In the genomic region with DNA sequence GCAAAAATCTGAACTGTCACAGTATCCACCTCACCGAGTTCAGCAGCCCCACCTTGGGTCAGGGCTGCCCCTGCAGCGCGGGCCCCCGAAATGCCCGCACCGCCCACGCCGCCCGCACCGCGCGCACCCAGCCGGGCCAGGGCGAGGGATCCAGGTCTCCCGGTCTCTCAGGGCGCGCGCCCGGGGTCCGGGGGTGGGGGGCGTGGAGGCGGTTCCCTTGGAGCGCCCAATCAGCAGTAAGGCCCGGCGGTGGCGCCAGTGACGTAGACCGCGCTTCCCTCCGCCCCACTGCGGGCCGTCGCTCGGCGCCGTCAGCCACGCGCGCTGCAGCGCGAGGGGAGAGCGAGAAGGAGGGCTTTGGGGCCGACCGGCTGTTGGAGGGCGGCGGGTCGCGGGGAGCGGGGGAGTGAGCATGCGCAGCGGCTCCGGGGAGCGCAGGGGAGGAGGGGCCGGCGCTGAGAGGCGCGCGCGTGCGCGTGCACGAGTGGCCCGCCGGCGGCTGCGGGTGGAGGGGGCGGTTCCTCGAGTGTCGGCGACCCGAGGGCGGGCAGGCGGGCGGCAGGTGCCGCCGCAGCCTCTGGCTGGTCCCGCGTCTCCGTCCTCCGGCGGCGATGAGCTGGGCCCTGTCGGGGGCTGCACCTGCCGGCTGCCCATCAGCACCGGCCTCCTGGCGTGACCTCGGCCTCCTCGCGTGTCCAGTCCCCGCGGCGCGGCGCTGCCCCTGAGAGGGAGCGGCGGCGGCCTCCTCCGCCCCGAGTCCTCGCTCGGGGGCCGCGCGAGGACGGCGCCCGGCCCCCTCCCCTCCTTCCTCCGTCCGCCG, we compare ENCODE assay signal across 8 cellular contexts. TPM values are rescaled to one million over a fixed set of nuclear protein-coding genes. Genes with fewer than 3 reads are reported as not detected.
DNase-seq lines count a peak whose midpoint lies in the region; ATAC-seq, FAIRE-seq and TF ChIP-seq lines count a peak whose summit lies in the region.

A gene with protein sequence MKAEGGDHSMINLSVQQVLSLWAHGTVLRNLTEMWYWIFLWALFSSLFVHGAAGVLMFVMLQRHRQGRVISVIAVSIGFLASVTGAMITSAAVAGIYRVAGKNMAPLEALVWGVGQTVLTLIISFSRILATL (plus strand): TSS at position 521 of the 820 bp plus-strand sequence. CDS start 529 bp downstream, outside the sequence.

- peaks cover 13% of the 10 kb centered on the region in 2 donors for H3K4me1 Mint-ChIP-seq in natural killer cell

- no peak for TF ChIP-seq CTCF in fibroblast of lung (conservative IDR thresholded peaks at IDR 0.05 in 1 of 2, IDR thresholded peaks at IDR 0.05 in 1 of 2; ENCODE audit: low read depth in 1 of 2, low read length in 2 of 2)
- TF ChIP-seq CTCF in natural killer cell (IDR thresholded peaks at IDR 0.05), result no peak

- FAIRE-seq in RCC 7860 (lab: Jason Lieb, UNC), result no peak

- H3K4me2 ChIP-seq in fibroblast of lung (ENCODE audit: extremely low read depth, insufficient read depth, low read length), result peak within 1 kb of the TSS; percentile 77

- no peaks in the 10 kb centered on the region for H3K79me2 ChIP-seq in fibroblast of lung (ENCODE audit: control insufficient read depth, insufficient read depth, low read length)

- no peaks in the 10 kb centered on the region for H3K9me3 ChIP-seq in fibroblast of lung (ENCODE audit: control insufficient read depth, insufficient read depth, low read depth, low read length)

- H3K4me3 Mint-ChIP-seq in natural killer cell, result peak within 1 kb of the TSS; percentile 91

- no peaks in the 10 kb centered on the region for H3K36me3 ChIP-seq in fibroblast of lung (ENCODE audit: control insufficient read depth, insufficient read depth, low read length)

- H3K27ac ChIP-seq in fibroblast of lung (ENCODE audit: insufficient read depth, low read length), result peak within 1 kb of the TSS; percentile 54

- H3K4me3 ChIP-seq in fibroblast of lung (replicated peaks in 1 of 4; ENCODE audit: control extremely low read depth in 1 of 4, insufficient read depth in 1 of 4, low read depth in 3 of 4, low read length in 4 of 4), result peak within 1 kb of the TSS; percentile 56 to 74 (median 63)

- peak within 1 kb of the TSS; percentile 63 for H2AFZ ChIP-seq in fibroblast of lung (ENCODE audit: low read length)

- no peaks in the 10 kb centered on the region for H3K36me3 Mint-ChIP-seq in natural killer cell

- ATAC-seq in natural killer cell, result peak; percentile 90 to 97 (median 91)

- no peaks in the 10 kb centered on the region for H3K4me1 ChIP-seq in fibroblast of lung (ENCODE audit: control insufficient read depth, extremely low read depth, insufficient read depth, low read length)

- H3K9ac ChIP-seq in fibroblast of lung (ENCODE audit: insufficient read depth, low read length), result peak within 1 kb of the TSS; percentile 57

- peak within 1 kb of the TSS; percentile 82 to 83 for H3K27ac Mint-ChIP-seq in natural killer cell

- intact Hi-C loops in natural killer cell (cut with micrococcal nuclease), result loop anchor here (1.0 kb wide), 1 partner anchor 444 kb away; the partner anchor contains the start of gene SMIM13

- DNase-seq in EH (ENCODE audit: low read depth) (peak; percentile 81), GOT3 (lab: John Stamatoyannopoulos, UW) (peak; percentile 63), Kasumi-1 (lab: John Stamatoyannopoulos, UW) (peak; percentile 89), RCC 7860 (ENCODE audit: low spot score) (peak; percentile 68), fibroblast of lung (ENCODE audit: low read depth in 2 of 2) (peak; percentile 86 to 87), natural killer cell (peak; percentile 98)
- peak; percentile 95 for DNase-seq in activated T-helper 1 cell treated with anti-CD3 and anti-CD28 coated beads, Interleukin-2, amount 50 U/mL, for 16 hours (ENCODE audit: low read depth in 1 of 2, low spot score in 1 of 2)
- peak; percentile 95 to 98 (median 96) for DNase-seq in stimulated activated naive CD4-positive, alpha-beta T cell (lab: John Stamatoyannopoulos, UW)

- peaks cover 4 to 6% of the 10 kb centered on the region in 2 donors for H3K27me3 Mint-ChIP-seq in natural killer cell (ENCODE audit: low read depth in 2 of 2)

- no peaks in the 10 kb centered on the region for H3K27me3 ChIP-seq in fibroblast of lung (ENCODE audit: control insufficient read depth, insufficient read depth, low read length)

- no peaks in the 10 kb centered on the region for H4K20me1 ChIP-seq in fibroblast of lung (ENCODE audit: control insufficient read depth, extremely low read depth, insufficient read depth, low read length)

- no peaks in the 10 kb centered on the region for H3K9me3 Mint-ChIP-seq in natural killer cell

RNA-seq across cellular contexts. Expression of the gene that starts here (rescaled TPM):
- 3.6 and 4.5 TPM in 2 replicates for total RNA-seq in fibroblast of lung
- 1.2 and 1.5 TPM in 2 replicates for polyA plus RNA-seq in fibroblast of lung
- 1.1 TPM in 2 replicates for polyA plus RNA-seq in fibroblast of lung (2012)
- polyA minus RNA-seq in fibroblast of lung (ENCODE audit: low replicate concordance), result 0.48 and 0.67 TPM in 2 replicates
- 1 to 10 TPM; 1.8 to 3.6 (median 2.5) TPM for total RNA-seq in natural killer cell

Comparison
In these comparisons a context has a peak if more than half of its experiments do, and no peak if none do; other contexts are left out.
1. Peak in every context shown above with its lines: DNase-seq, ATAC-seq, H3K4me3 ChIP-seq and H3K27ac ChIP-seq.